In the genomic region with DNA sequence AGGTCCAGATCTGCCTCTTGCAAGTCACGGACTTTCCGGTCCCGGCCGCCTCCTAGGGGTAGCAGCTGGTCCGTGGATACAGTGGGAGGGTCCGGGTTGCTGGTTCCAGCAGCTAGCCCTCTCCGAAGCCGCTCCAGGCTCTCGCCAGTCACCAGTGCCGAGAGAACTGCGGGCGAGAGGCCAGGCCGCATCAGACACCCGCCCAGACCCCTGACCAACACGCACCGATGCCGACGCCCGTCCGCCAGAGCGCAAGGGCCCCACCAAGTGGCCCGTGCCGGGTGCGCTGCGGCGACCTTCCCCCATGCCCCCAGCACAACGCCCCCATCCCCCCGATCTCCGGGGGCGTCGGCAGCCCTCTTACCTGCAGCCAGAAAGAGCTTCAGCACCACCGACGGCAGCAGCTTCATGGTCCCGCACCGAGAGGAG, we compare ENCODE assay signal across 1 cellular context.
TF ChIP-seq lines count a peak whose summit lies in the region.

No MANE protein-coding gene starts in this region.

TF ChIP-seq in WTC11, 78 proteins besides CTCF, POLR2A, EP300 and RAD21 (continued from another document):
- TF ChIP-seq HMGXB4 (CRISPR knock-in tag; IDR thresholded peaks at IDR 0.05) = peak; percentile 78; the same call in 1 of the 2 replicates
- TF ChIP-seq TEAD1 (CRISPR knock-in tag; IDR thresholded peaks at IDR 0.05) = no peak; the same call in 1 of the 2 replicates
- no peak for TF ChIP-seq ZNF232 (CRISPR knock-in tag; IDR thresholded peaks at IDR 0.05)
- 0 out of 2 replicates have a peak, but pooled peaks have one; percentile 6 for TF ChIP-seq FOXP1 (CRISPR knock-in tag; IDR thresholded peaks at IDR 0.05; ENCODE audit: borderline replicate concordance)
